20 cellular contexts compared by ENCODE assay signal in genomic region chr16:87369796-87370719, GRCh38. TPM values are rescaled to one million over a fixed set of nuclear protein-coding genes. Genes with fewer than 3 reads are reported as not detected.
DNase-seq lines count a peak whose midpoint lies in the region; ATAC-seq lines count a peak whose summit lies in the region.
"Had no signal": no experiment of that assay in that cellular context is flagged by ENCODE, and none has a peak within 500 bp of the region (broad histone marks: within the 10 kb centered on the region; RNA-seq: fewer than 3 reads in every experiment).

No MANE protein-coding gene starts in this region.

- peak overlapping the region; percentile 29 for H3K27ac ChIP-seq in BLaER1
- H3K27ac ChIP-seq in trophoblast cell (ENCODE audit: low read depth, low read length) = no peak overlapping the region
- H3K27ac ChIP-seq: epithelial cell of prostate, HL-60, prostate gland had no signal

- H2BK120ac ChIP-seq in trophoblast cell (ENCODE audit: insufficient read depth, low read length, poor library complexity) = no peak overlapping the region

- no peak overlapping the region for H2AK5ac ChIP-seq in trophoblast cell (ENCODE audit: low read length)

- no CpG with 5 or more reads among the region's 16 CpGs for WGBS in trophoblast cell (ENCODE audit: extremely low coverage, insufficient coverage, insufficient read length)

- no peak overlapping the region for H2AFZ ChIP-seq in trophoblast cell (ENCODE audit: insufficient read depth, low read length, poor library complexity)

- H4K8ac ChIP-seq in trophoblast cell (ENCODE audit: low read depth, low read length) = no peak overlapping the region

- peak overlapping the region; percentile 7 for H3K18ac ChIP-seq in trophoblast cell (ENCODE audit: low read length)

- H4K20me1 ChIP-seq in BLaER1 = peaks cover 100% of the 10 kb centered on the region

- H3K9me3 Mint-ChIP-seq in stimulated activated memory B cell treated with anti-CD40 and anti-IgM and Interleukin-4, amounts not matched to agents 10 μg/mL and 1 μg/mL and 100 μg/mL, for 72 hours = no peaks in the 10 kb centered on the region
- H3K9me3 Mint-ChIP-seq: activated naive CD4-positive, alpha-beta T cell treated with anti-CD3 and anti-CD28 coated beads, Interleukin-2, amount 10 ng/mL, durations not matched to agents 7 days and 5 days; naive B cell had no signal

- H4K12ac ChIP-seq in trophoblast cell (ENCODE audit: low read depth, low read length) = no peak overlapping the region

- H2BK12ac ChIP-seq in trophoblast cell (ENCODE audit: low read length) = no peak overlapping the region

- no peak overlapping the region for H3K14ac ChIP-seq in trophoblast cell (ENCODE audit: low read length)

- H3K36me3 Mint-ChIP-seq in stimulated activated memory B cell treated with anti-CD40 and anti-IgM and Interleukin-4, amounts not matched to agents 10 μg/mL and 1 μg/mL and 100 μg/mL, for 72 hours = peaks cover 24% of the 10 kb centered on the region
- H3K36me3 Mint-ChIP-seq: activated naive CD4-positive, alpha-beta T cell treated with anti-CD3 and anti-CD28 coated beads, Interleukin-2, amount 10 ng/mL, durations not matched to agents 7 days and 5 days had no signal

- H3K4me3 ChIP-seq in BLaER1 = no peak overlapping the region
- H3K4me3 ChIP-seq in trophoblast cell (ENCODE audit: low read depth, low read length) = no peak overlapping the region
- H3K4me3 ChIP-seq: K562, prostate gland had no signal

- H3K27me3 ChIP-seq in BLaER1 (no peaks in the 10 kb centered on the region), trophoblast cell (ENCODE audit: insufficient read depth, low read length) (no peaks in the 10 kb centered on the region)

- H3K36me3 ChIP-seq in BLaER1 (peaks cover 43% of the 10 kb centered on the region), trophoblast cell (ENCODE audit: control insufficient read depth in 1 of 2, insufficient read depth in 2 of 2, low read length in 2 of 2) (no peaks in the 10 kb centered on the region)
- H3K36me3 ChIP-seq: prostate gland had no signal

- no peak overlapping the region for H3K23ac ChIP-seq in trophoblast cell (ENCODE audit: low read length)

- ATAC-seq in left cardiac atrium (peak; percentile 56 to 82), HG03097 (IDR thresholded peaks at IDR 0.05; ENCODE audit: low FRiP score, unreplicated experiment) (no peak), GM18519 (IDR thresholded peaks at IDR 0.05; ENCODE audit: low FRiP score, unreplicated experiment) (no peak)
- ATAC-seq in stimulated activated memory B cell treated with anti-CD40 and anti-IgM and Interleukin-4, amounts not matched to agents 10 μg/mL and 1 μg/mL and 100 μg/mL, for 72 hours = no peak
- ATAC-seq: K562 had no signal

- H3K4me2 ChIP-seq in BLaER1 = peak overlapping the region; percentile 66
- H3K4me2 ChIP-seq in trophoblast cell (ENCODE audit: low read length) = no peak overlapping the region

- no peaks in the 10 kb centered on the region for H3K27me3 Mint-ChIP-seq in stimulated activated memory B cell treated with anti-CD40 and anti-IgM and Interleukin-4, amounts not matched to agents 10 μg/mL and 1 μg/mL and 100 μg/mL, for 72 hours
- H3K27me3 Mint-ChIP-seq: activated naive CD4-positive, alpha-beta T cell treated with anti-CD3 and anti-CD28 coated beads, Interleukin-2, amount 10 ng/mL, durations not matched to agents 7 days and 5 days; naive B cell had no signal

- H3K27ac Mint-ChIP-seq in stimulated activated memory B cell treated with anti-CD40 and anti-IgM and Interleukin-4, amounts not matched to agents 10 μg/mL and 1 μg/mL and 100 μg/mL, for 72 hours = no peak overlapping the region
- H3K27ac Mint-ChIP-seq: activated naive CD4-positive, alpha-beta T cell treated with anti-CD3 and anti-CD28 coated beads, Interleukin-2, amount 10 ng/mL, durations not matched to agents 7 days and 5 days had no signal

- no peak overlapping the region for H2BK5ac ChIP-seq in trophoblast cell (ENCODE audit: low read depth, low read length, poor library complexity)

- no peaks in the 10 kb centered on the region for H3K79me1 ChIP-seq in trophoblast cell (ENCODE audit: low read length)

- H3K9ac ChIP-seq in BLaER1 (0 out of 2 replicates have a peak overlapping the region, but pooled peaks have one; percentile 16), trophoblast cell (ENCODE audit: low read length) (no peak overlapping the region)

- H4K91ac ChIP-seq in trophoblast cell (ENCODE audit: low read depth, low read length) = no peak overlapping the region

- H3K9me3 ChIP-seq in BLaER1 = no peaks in the 10 kb centered on the region
- no peaks in the 10 kb centered on the region for H3K9me3 ChIP-seq in trophoblast cell (ENCODE audit: insufficient read depth, low read depth, low read length)
- H3K9me3 ChIP-seq: prostate gland had no signal

- H3K4me3 Mint-ChIP-seq in stimulated activated memory B cell treated with anti-CD40 and anti-IgM and Interleukin-4, amounts not matched to agents 10 μg/mL and 1 μg/mL and 100 μg/mL, for 72 hours = no peak overlapping the region
- H3K4me3 Mint-ChIP-seq: activated naive CD4-positive, alpha-beta T cell treated with anti-CD3 and anti-CD28 coated beads, Interleukin-2, amount 10 ng/mL, durations not matched to agents 7 days and 5 days had no signal

- intact Hi-C loops in left cardiac atrium (cut with DNase I) = loop anchor here (10.0 kb wide), 1 partner anchor 45 kb away; no protein-coding TSS in a partner anchor

- peaks cover 57% of the 10 kb centered on the region for H3K4me1 ChIP-seq in BLaER1
- H3K4me1 ChIP-seq in trophoblast cell (ENCODE audit: control insufficient read depth in 1 of 2, insufficient read depth in 2 of 2, low read length in 2 of 2) = peaks cover 0 to 10% of the 10 kb centered on the region in 2 experiments
- H3K4me1 ChIP-seq: prostate gland had no signal

- peak; percentile 79 for DNase-seq in NCI-H2171 treated with DMSO at 0.1 percent for 48 hours (lab: John Stamatoyannopoulos, UW)
- DNase-seq in left cardiac atrium = no peak
- DNase-seq in trophoblast cell = no peak
- no peak for DNase-seq in NCI-H345 (lab: John Stamatoyannopoulos, UW)
- DNase-seq: activated CD4-positive, alpha-beta T cell treated with anti-CD3 and anti-CD28 coated beads, Interleukin-2, amount 50 U/mL, for 1 hour; activated naive CD4-positive, alpha-beta T cell treated with anti-CD3 and anti-CD28 coated beads, Interleukin-2, amount 10 ng/mL, durations not matched to agents 7 days and 5 days; activated T-cell treated with anti-CD3 and anti-CD28 coated beads for 4 hours; foreskin melanocyte; GF-D8; naive B cell; NCI-H1930; NCI-H748 treated with DMSO at 0.1 percent for 48 hours had no signal

- H3K79me2 ChIP-seq in trophoblast cell (ENCODE audit: control insufficient read depth, insufficient read depth, low read length, poor library complexity) = no peaks in the 10 kb centered on the region

- H3K4me1 Mint-ChIP-seq in stimulated activated memory B cell treated with anti-CD40 and anti-IgM and Interleukin-4, amounts not matched to agents 10 μg/mL and 1 μg/mL and 100 μg/mL, for 72 hours = peaks cover 51% of the 10 kb centered on the region

- H3K4ac ChIP-seq in trophoblast cell (ENCODE audit: low read depth, low read length) = no peak overlapping the region

RNA-seq across cellular contexts. Expression of gene FBXO31, which starts 13.5 kb away (rescaled TPM):
- 10 to 100 TPM; 45.6 to 50.8 TPM for total RNA-seq in left cardiac atrium
- 7.8 TPM in 2 replicates for polyA plus RNA-seq in trophoblast cell (2013)

RNA-seq across cellular contexts. Expression of gene MAP1LC3B, which starts 22.1 kb away (rescaled TPM):
- 10 to 100 TPM; 82.9 to 90.2 TPM for total RNA-seq in left cardiac atrium
- 81.7 and 82.7 TPM in 2 replicates for polyA plus RNA-seq in trophoblast cell (2013)

RNA-seq across cellular contexts. Expression of gene C16orf95, which starts 52.9 kb away (rescaled TPM):
- 1 to 10 TPM; 3.2 to 3.4 TPM for total RNA-seq in left cardiac atrium
- polyA plus RNA-seq in trophoblast cell (2013) = 4.3 and 4.4 TPM in 2 replicates

Comparison
In these comparisons a context has a peak if more than half of its experiments do, and no peak if none do; other contexts are left out.
1. ATAC-seq: peak in left cardiac atrium (2 of 2); none in HG03097 (single experiment), stimulated activated memory B cell treated with anti-CD40 and anti-IgM and Interleukin-4, amounts not matched to agents 10 μg/mL and 1 μg/mL and 100 μg/mL, for 72 hours (single experiment) and GM18519 (single experiment).